In genomic region chr10:122407375-122408125, GRCh38 we compare ENCODE assay signal across 12 cellular contexts. TPM values are rescaled to one million over a fixed set of nuclear protein-coding genes. Genes with fewer than 3 reads are reported as not detected.
DNase-seq lines count a peak whose midpoint lies in the region; ATAC-seq lines count a peak whose summit lies in the region.
"Had no signal": no experiment of that assay in that cellular context is flagged by ENCODE, and none has a peak within 500 bp of the region (broad histone marks: within the 10 kb centered on the region; RNA-seq: fewer than 3 reads in every experiment).

No MANE protein-coding gene starts in this region.

- H3K9ac ChIP-seq in adipocyte (ENCODE audit: low read length): no peak overlapping the region

- H3K9me3 ChIP-seq in adipocyte (ENCODE audit: control insufficient read depth, low read length): no peaks in the 10 kb centered on the region

- no peaks in the 10 kb centered on the region for H3K27me3 ChIP-seq in adipocyte (replicated peaks; ENCODE audit: control insufficient read depth, insufficient read depth, low read length)

- peaks cover 19% of the 10 kb centered on the region for H3K36me3 ChIP-seq in adipocyte (ENCODE audit: control insufficient read depth, insufficient read depth, low read length, severe bottlenecking)

- no peak overlapping the region for H3K4me3 Mint-ChIP-seq in activated CD8-positive, alpha-beta memory T cell treated with anti-CD3 and anti-CD28 coated beads, Interleukin-2, amount 10 ng/mL, durations not matched to agents 7 days and 5 days
- peak overlapping the region in 1 of 8 donors; percentile 39 for H3K4me3 Mint-ChIP-seq in naive B cell

- CTCF ChIA-PET in activated CD8-positive, alpha-beta memory T cell treated with anti-CD3 and anti-CD28 coated beads, Interleukin-2, amount 10 ng/mL, durations not matched to agents 7 days and 5 days (lab: Charles Lee): interaction anchor here (1.0 kb wide), 1 partner anchor 8 kb away, joined by 3 read pairs; no protein-coding TSS in a partner anchor

- no peak for ATAC-seq in activated CD8-positive, alpha-beta memory T cell treated with anti-CD3 and anti-CD28 coated beads, Interleukin-2, amount 10 ng/mL, durations not matched to agents 7 days and 5 days
- peak in 1 of 2 donors; percentile 43 for ATAC-seq in naive B cell (ENCODE audit: low read depth in 2 of 2)
- peak; percentile 28 for ATAC-seq in stimulated activated naive CD8-positive, alpha-beta T cell treated with anti-CD3 and anti-CD28 coated beads, Interleukin-15, Interleukin-2, amounts not matched to agents 100 U/mL and 50 U/mL, for 24 hours
- ATAC-seq: PC-3 had no signal

- H3K4me1 Mint-ChIP-seq in activated CD8-positive, alpha-beta memory T cell treated with anti-CD3 and anti-CD28 coated beads, Interleukin-2, amount 10 ng/mL, durations not matched to agents 7 days and 5 days: peaks cover 2% of the 10 kb centered on the region
- H3K4me1 Mint-ChIP-seq in naive B cell: peaks cover 2 to 10% (median 4%) of the 10 kb centered on the region in 3 donors

- peaks cover 4% of the 10 kb centered on the region for H3K4me1 ChIP-seq in adipocyte (ENCODE audit: control insufficient read depth, insufficient read depth, low read length)

- no peak overlapping the region for H3K4me3 ChIP-seq in adipocyte (ENCODE audit: low read length)

- no peaks in the 10 kb centered on the region for H3K27me3 Mint-ChIP-seq in activated CD8-positive, alpha-beta memory T cell treated with anti-CD3 and anti-CD28 coated beads, Interleukin-2, amount 10 ng/mL, durations not matched to agents 7 days and 5 days
- H3K27me3 Mint-ChIP-seq in naive B cell: no peaks in the 10 kb centered on the region

- H3K27ac Mint-ChIP-seq in activated CD8-positive, alpha-beta memory T cell treated with anti-CD3 and anti-CD28 coated beads, Interleukin-2, amount 10 ng/mL, durations not matched to agents 7 days and 5 days: no peak overlapping the region
- H3K27ac Mint-ChIP-seq in naive B cell: peak overlapping the region in 5 of 6 donors; percentile 1 to 56 (median 50)

- H3K9me3 Mint-ChIP-seq in activated CD8-positive, alpha-beta memory T cell treated with anti-CD3 and anti-CD28 coated beads, Interleukin-2, amount 10 ng/mL, durations not matched to agents 7 days and 5 days (ENCODE audit: low read depth): no peaks in the 10 kb centered on the region
- H3K9me3 Mint-ChIP-seq in naive B cell: no peaks in the 10 kb centered on the region

- peak; percentile 66 for DNase-seq in activated CD8-positive, alpha-beta memory T cell treated with anti-CD3 and anti-CD28 coated beads for 24 hours
- DNase-seq in activated CD8-positive, alpha-beta memory T cell treated with anti-CD3 and anti-CD28 coated beads, Interleukin-2, amount 10 ng/mL, durations not matched to agents 7 days and 5 days: no peak
- DNase-seq in adipocyte (ENCODE audit: low read depth): peak; percentile 55
- peak; percentile 9 for DNase-seq in naive B cell
- DNase-seq in stimulated activated naive CD8-positive, alpha-beta T cell treated with anti-CD3 and anti-CD28 coated beads, Interleukin-15, Interleukin-2, amounts not matched to agents 100 U/mL and 50 U/mL, for 24 hours: no peak
- no peak for DNase-seq in NCI-H345 (lab: John Stamatoyannopoulos, UW)
- no peak for DNase-seq in AG08396 (ENCODE audit: low spot score)
- DNase-seq in GOT3 (lab: John Stamatoyannopoulos, UW): no peak
- DNase-seq: ACHN, PC-3 had no signal

- H3K36me3 Mint-ChIP-seq in activated CD8-positive, alpha-beta memory T cell treated with anti-CD3 and anti-CD28 coated beads, Interleukin-2, amount 10 ng/mL, durations not matched to agents 7 days and 5 days: no peaks in the 10 kb centered on the region
- peaks cover 0 to 5% of the 10 kb centered on the region in 2 donors for H3K36me3 Mint-ChIP-seq in naive B cell

RNA-seq across cellular contexts. Expression of gene PLEKHA1, which starts 33.0 kb away (rescaled TPM):
- 1 to 10 TPM; 5.3 to 7.2 TPM for total RNA-seq in activated CD8-positive, alpha-beta memory T cell treated with anti-CD3 and anti-CD28 coated beads, Interleukin-2, amount 10 ng/mL, durations not matched to agents 7 days and 5 days
- polyA plus RNA-seq in naive B cell (ENCODE audit: low read depth in 6 of 6): 10 to 100 TPM; 78.2 to 95.7 (median 89.4) TPM

RNA-seq across cellular contexts. Expression of gene ARMS2, which starts 46.9 kb away (rescaled TPM):
- not detected for total RNA-seq in activated CD8-positive, alpha-beta memory T cell treated with anti-CD3 and anti-CD28 coated beads, Interleukin-2, amount 10 ng/mL, durations not matched to agents 7 days and 5 days
- not detected for polyA plus RNA-seq in naive B cell (ENCODE audit: low read depth in 6 of 6)
- total RNA-seq: kidney epithelial cell, PC-3, urinary bladder had no signal
- polyA plus RNA-seq: urinary bladder had no signal

RNA-seq across cellular contexts. Expression of gene HTRA1, which starts 53.8 kb away (rescaled TPM):
- total RNA-seq in activated CD8-positive, alpha-beta memory T cell treated with anti-CD3 and anti-CD28 coated beads, Interleukin-2, amount 10 ng/mL, durations not matched to agents 7 days and 5 days: not detected
- not detected for polyA plus RNA-seq in naive B cell (ENCODE audit: low read depth in 6 of 6)

Comparison
In these comparisons a context has a peak if more than half of its experiments do, and no peak if none do; other contexts are left out.
1. DNase-seq: peak in activated CD8-positive, alpha-beta memory T cell treated with anti-CD3 and anti-CD28 coated beads for 24 hours (single experiment), adipocyte (single experiment) and naive B cell (single experiment); none in activated CD8-positive, alpha-beta memory T cell treated with anti-CD3 and anti-CD28 coated beads, Interleukin-2, amount 10 ng/mL, durations not matched to agents 7 days and 5 days (single experiment), stimulated activated naive CD8-positive, alpha-beta T cell treated with anti-CD3 and anti-CD28 coated beads, Interleukin-15, Interleukin-2, amounts not matched to agents 100 U/mL and 50 U/mL, for 24 hours (single experiment), NCI-H345 (single experiment), AG08396 (single experiment) and GOT3 (single experiment).